9 cellular contexts compared by ENCODE assay signal in the genomic region with DNA sequence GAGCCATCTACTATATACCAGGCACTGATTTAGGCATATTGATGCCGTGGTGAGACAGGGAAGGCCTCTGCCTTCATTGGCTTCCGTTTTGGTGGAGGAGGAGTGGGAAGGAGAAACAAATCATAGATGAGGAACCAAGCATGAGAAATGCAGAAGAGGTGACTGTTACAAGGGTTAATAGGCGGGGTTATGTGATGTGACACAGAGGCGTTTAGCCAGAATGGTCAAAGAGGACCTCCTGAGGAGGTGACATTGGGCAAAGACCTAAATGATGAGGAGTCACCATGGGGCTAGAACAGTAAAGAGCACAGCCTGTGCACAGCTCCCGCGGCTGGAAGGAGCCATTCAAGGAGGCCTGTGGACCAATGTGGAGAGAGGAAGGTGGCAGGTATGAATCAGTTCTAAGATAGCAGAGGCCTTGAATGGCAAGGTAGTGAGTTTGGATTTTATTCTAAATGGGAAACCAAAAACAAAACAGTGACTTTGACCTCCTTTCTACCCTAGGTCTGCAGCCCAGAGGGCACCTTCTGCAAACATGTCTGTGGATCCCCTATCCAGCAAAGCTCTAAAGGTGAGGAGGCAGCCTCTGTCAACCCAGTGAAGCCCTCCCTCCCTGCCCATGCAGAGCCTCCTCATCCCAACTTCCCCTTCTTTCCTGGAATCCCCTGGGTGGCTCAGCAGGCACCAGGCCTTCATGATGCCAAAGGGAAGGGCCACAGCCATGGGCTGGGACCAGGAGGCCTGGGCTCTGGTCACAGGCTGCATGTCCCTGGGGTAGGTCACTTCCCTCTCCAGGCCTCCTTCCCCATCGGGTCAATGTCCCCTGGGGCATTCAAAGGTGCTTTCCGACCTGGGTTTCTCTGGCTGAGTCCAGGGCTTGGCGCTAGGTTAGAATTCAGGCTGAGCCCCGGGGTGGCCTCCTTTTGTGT. TPM values are rescaled to one million over a fixed set of nuclear protein-coding genes. Genes with fewer than 3 reads are reported as not detected.
DNase-seq lines count a peak whose midpoint lies in the region; ATAC-seq and TF ChIP-seq lines count a peak whose summit lies in the region.
"Had no signal": no experiment of that assay in that cellular context is flagged by ENCODE, and none has a peak within 500 bp of the region (broad histone marks: within the 10 kb centered on the region; RNA-seq: fewer than 3 reads in every experiment).

No MANE protein-coding gene starts in this region.

- peaks cover 0 to 2% of the 10 kb centered on the region in 2 donors for H3K36me3 Mint-ChIP-seq in CD4-positive, alpha-beta memory T cell
- H3K36me3 Mint-ChIP-seq in brain, result peaks cover 33% of the 10 kb centered on the region
- peaks cover 3% of the 10 kb centered on the region for H3K36me3 Mint-ChIP-seq in neural crest cell (ENCODE audit: low read depth)

- H3K36me3 ChIP-seq in CD4-positive, alpha-beta memory T cell (ENCODE audit: insufficient read depth, low read length), result no peaks in the 10 kb centered on the region
- H3K36me3 ChIP-seq in HUES6 (ENCODE audit: control insufficient read depth, insufficient read depth, low read length), result no peaks in the 10 kb centered on the region

- CTCF ChIA-PET in CD4-positive, alpha-beta memory T cell (lab: Charles Lee; ENCODE audit: partially characterized antibody), result interaction anchor here (1.1 to 3.0 kb wide), 2 partner anchors 8 to 11 kb away, joined by 3 to 13 read pairs; a partner anchor contains a TSS

- peaks cover 0 to 2% (median 0%) of the 10 kb centered on the region in 8 donors for H3K9me3 Mint-ChIP-seq in CD4-positive, alpha-beta memory T cell
- H3K9me3 Mint-ChIP-seq in brain (peaks cover 0 to 2% (median 0%) of the 10 kb centered on the region in 5 experiments), neural crest cell (no peaks in the 10 kb centered on the region)

- peak overlapping the region; percentile 43 for H3K27ac ChIP-seq in CD4-positive, alpha-beta memory T cell (ENCODE audit: low read depth, low read length)
- no peak overlapping the region for H3K27ac ChIP-seq in HUES6 (ENCODE audit: low read depth, low read length)

- no peaks in the 10 kb centered on the region for H3K27me3 ChIP-seq in CD4-positive, alpha-beta memory T cell (ENCODE audit: insufficient read depth, low read length)
- H3K27me3 ChIP-seq in HUES6 (ENCODE audit: control insufficient read depth, insufficient read depth, low read length), result peaks cover 15% of the 10 kb centered on the region

- DNase-seq in CD4-positive, alpha-beta memory T cell, result no peak
- DNase-seq in neural crest cell (ENCODE audit: low read depth, low spot score), result no peak
- DNase-seq in stimulated activated CD8-positive, alpha-beta memory T cell treated with anti-CD3 and anti-CD28 coated beads, Interleukin-4, amount 100 ng/mL, for 48 hours, result no peak
- no peak for DNase-seq in NCI-H345 (lab: John Stamatoyannopoulos, UW)
- no peak for DNase-seq in T-helper 1 cell
- DNase-seq: mammary epithelial cell had no signal

- H3K27me3 Mint-ChIP-seq in CD4-positive, alpha-beta memory T cell, result no peaks in the 10 kb centered on the region
- peaks cover 4% of the 10 kb centered on the region for H3K27me3 Mint-ChIP-seq in brain
- peaks cover 12% of the 10 kb centered on the region for H3K27me3 Mint-ChIP-seq in neural crest cell (ENCODE audit: low read depth)

- POLR2A ChIA-PET in CD4-positive, alpha-beta memory T cell (lab: Charles Lee; ENCODE audit: partially characterized antibody), result interaction anchor here (0.9 to 7.1 kb wide), 6 partner anchors 7 to 54 kb away, joined by 3 to 72 read pairs (median 10); a partner anchor contains a TSS

- H3K4me1 ChIP-seq in CD4-positive, alpha-beta memory T cell (ENCODE audit: insufficient read depth, low read length), result peaks cover 20% of the 10 kb centered on the region
- peaks cover 27% of the 10 kb centered on the region for H3K4me1 ChIP-seq in HUES6 (ENCODE audit: control insufficient read depth, insufficient read depth, low read length)

- peaks cover 10 to 40% (median 25%) of the 10 kb centered on the region in 4 donors for H3K4me1 Mint-ChIP-seq in CD4-positive, alpha-beta memory T cell
- peaks cover 29% of the 10 kb centered on the region for H3K4me1 Mint-ChIP-seq in brain
- peaks cover 25% of the 10 kb centered on the region for H3K4me1 Mint-ChIP-seq in neural crest cell

- peak overlapping the region; percentile 26 to 78 (median 62) for H3K4me3 Mint-ChIP-seq in CD4-positive, alpha-beta memory T cell
- peak overlapping the region in 4 of 5 experiments; percentile 45 to 65 (median 60) for H3K4me3 Mint-ChIP-seq in brain
- H3K4me3 Mint-ChIP-seq in neural crest cell, result peak overlapping the region; percentile 67

- H3K4me3 ChIP-seq in CD4-positive, alpha-beta memory T cell (ENCODE audit: low read length in 2 of 2), result peak overlapping the region in 1 of 2 donors; percentile 19
- peak overlapping the region; percentile 60 for H3K4me3 ChIP-seq in HUES6 (ENCODE audit: low read depth, low read length)

- no peak for ATAC-seq in GM18867 (IDR thresholded peaks at IDR 0.05; ENCODE audit: unreplicated experiment)

- no peaks in the 10 kb centered on the region for H3K9me3 ChIP-seq in CD4-positive, alpha-beta memory T cell (ENCODE audit: control insufficient read depth in 1 of 2, low read length in 2 of 2)
- no peaks in the 10 kb centered on the region for H3K9me3 ChIP-seq in HUES6 (ENCODE audit: control insufficient read depth, insufficient read depth, low read depth, low read length)

- intact Hi-C loops in CD4-positive, alpha-beta memory T cell (cut with micrococcal nuclease), result loop anchor here (1.0 kb wide), 2 partner anchors 11 to 32 kb away; a partner anchor contains a TSS

- H3K27ac Mint-ChIP-seq in CD4-positive, alpha-beta memory T cell, result peak overlapping the region; percentile 11 to 82 (median 47)
- no peak overlapping the region for H3K27ac Mint-ChIP-seq in brain
- H3K27ac Mint-ChIP-seq in neural crest cell (ENCODE audit: unreplicated experiment), result no peak overlapping the region

- H3K9ac ChIP-seq in HUES6 (ENCODE audit: low read length), result peak overlapping the region; percentile 30

- TF ChIP-seq CTCF in brain (conservative IDR thresholded peaks at IDR 0.05), result no peak
- TF ChIP-seq CTCF in neural crest cell (conservative IDR thresholded peaks at IDR 0.05), result no peak

RNA-seq across cellular contexts. Expression of a gene that starts 11.8 kb away (rescaled TPM):
- total RNA-seq in CD4-positive, alpha-beta memory T cell, result 1 to 10 TPM; 6.8 TPM
- polyA plus RNA-seq in CD4-positive, alpha-beta memory T cell, result 1 to 10 TPM; 3.3 to 3.5 TPM
- 10.5 TPM for polyA plus RNA-seq in brain (ENCODE audit: insufficient read depth, low read depth, low replicate concordance)
- total RNA-seq in neural crest cell, result 3.9 and 5.4 TPM in 2 replicates

RNA-seq across cellular contexts. Expression of a gene that starts 32.0 kb away (rescaled TPM):
- total RNA-seq in CD4-positive, alpha-beta memory T cell, result 100 to 1,000 TPM; 228 to 238 TPM
- polyA plus RNA-seq in CD4-positive, alpha-beta memory T cell, result 1 to 10 TPM; 1.1 to 4.7 TPM
- polyA plus RNA-seq in brain (ENCODE audit: insufficient read depth, low read depth, low replicate concordance), result 30.3 TPM
- 11.0 and 14.6 TPM in 2 replicates for total RNA-seq in neural crest cell

RNA-seq across cellular contexts. Expression of a gene that starts 59.2 kb away (rescaled TPM):
- total RNA-seq in CD4-positive, alpha-beta memory T cell, result 10 to 100 TPM; 35.7 to 36.6 TPM
- polyA plus RNA-seq in CD4-positive, alpha-beta memory T cell, result 10 to 100 TPM in 1 of 2 donors, 1 to 10 TPM in 1; 9.0 to 23.8 TPM
- polyA plus RNA-seq in brain (ENCODE audit: insufficient read depth, low read depth, low replicate concordance), result 97.3 TPM
- total RNA-seq in neural crest cell, result 58.3 and 60.3 TPM in 2 replicates

Comparison
In these comparisons a context has a peak if more than half of its experiments do, and no peak if none do; other contexts are left out.
1. H3K27ac Mint-ChIP-seq: peak in CD4-positive, alpha-beta memory T cell (7 of 7); none in brain (0 of 5) and neural crest cell (single experiment).
2. RNA of a gene that starts 32.0 kb away (total RNA-seq): 228 to 238 TPM in CD4-positive, alpha-beta memory T cell; 11.0 to 14.6 TPM in neural crest cell; every median in the first group is over 10 times any median in the second.
3. Peak in every context shown above with its lines, with median percentiles within 50 percentile points of each other: H3K4me3 Mint-ChIP-seq.